ENCODE assay signal across 29 cellular contexts in the genomic region with DNA sequence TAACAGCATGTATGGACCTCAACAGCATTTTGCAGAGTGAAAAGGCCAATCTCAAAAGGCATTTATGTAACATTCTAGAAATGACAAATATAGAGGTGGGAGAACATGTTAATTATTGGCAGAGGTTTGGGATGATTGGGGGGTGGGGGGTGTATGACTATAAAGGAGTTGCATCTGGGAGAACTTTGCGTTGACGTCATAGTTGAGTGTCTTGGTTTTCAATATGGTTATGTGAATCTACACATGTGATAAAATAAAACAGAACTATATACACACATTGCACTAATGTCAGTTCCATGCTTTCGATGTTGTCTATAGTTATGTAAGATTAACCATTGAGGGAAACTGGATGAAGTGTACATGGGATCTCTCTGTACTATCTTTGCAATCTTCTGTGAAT.
A peak's percentile ranks its signal among the peaks of the same experiment; 100 is the strongest.
DNase-seq lines count a peak whose midpoint lies in the region; ATAC-seq, FAIRE-seq and TF ChIP-seq lines count a peak whose summit lies in the region.
"Had no signal": no experiment of that assay in that cellular context is flagged by ENCODE, and none has a peak within 500 bp of the region (broad histone marks: within the 10 kb centered on the region; RNA-seq: fewer than 3 reads in every experiment).

No MANE protein-coding gene starts in this region.

- H3K27ac ChIP-seq in HepG2 (ENCODE audit: extremely low read length, insufficient read depth, low read length) (no peak overlapping the region), right lobe of liver (no peak overlapping the region)
- H3K27ac ChIP-seq: 22Rv1; A549; BLaER1; BLaER1 treated with 17β-estradiol and CSF1 and Interleukin-3, amounts not matched to agents 10 nM and 100 nM; C4-2B had no signal

- TF ChIP-seq POLR2A in HepG2 (IDR thresholded peaks at IDR 0.05; ENCODE audit: insufficient read depth in 1 of 2, low read depth in 2 of 2, low read length in 2 of 2) (no peak), right lobe of liver (IDR thresholded peaks at IDR 0.05) (no peak)

- no peaks in the 10 kb centered on the region for H3K4me1 ChIP-seq in HepG2 (ENCODE audit: insufficient read depth, low read length)
- H3K4me1 ChIP-seq in right lobe of liver, result no peaks in the 10 kb centered on the region
- H3K4me1 ChIP-seq: A549, BE2C, BLaER1, Caco-2 had no signal

- no peak for TF ChIP-seq CTCF in HepG2 (CRISPR knock-in tag; IDR thresholded peaks at IDR 0.05)
- TF ChIP-seq CTCF in right lobe of liver (IDR thresholded peaks at IDR 0.05), result no peak

- CTCF ChIA-PET in HepG2 (lab: Yijun Ruan, JAX; ENCODE audit: low intra/inter-chr PET ratio, low total read pairs), result no interaction called here

- BruUV-seq in HepG2 (replicated peaks; lab: Mats Ljungman, UMichigan), result no TSS peak

- no peaks in the 10 kb centered on the region for H4K20me1 ChIP-seq in HepG2 (ENCODE audit: insufficient read depth, low read length)
- H4K20me1 ChIP-seq: BLaER1; BLaER1 treated with 17β-estradiol and CSF1 and Interleukin-3, amounts not matched to agents 10 nM and 100 nM had no signal

- POLR2A ChIA-PET in HepG2 (lab: Yijun Ruan, JAX), result no interaction called here

- no peak for FAIRE-seq in HepG2 (lab: Jason Lieb, UNC)
- FAIRE-seq: A204.1, A549, D721Med had no signal

- no peak for TF ChIP-seq EP300 in HepG2 (IDR thresholded peaks at IDR 0.05; ENCODE audit: low read depth in 2 of 2, low read length in 2 of 2)
- no peak for TF ChIP-seq EP300 in HepG2 (CRISPR knock-in tag; IDR thresholded peaks at IDR 0.05; ENCODE audit: borderline replicate concordance)

- no peak for TF ChIP-seq RAD21 in HepG2 (CRISPR knock-in tag; IDR thresholded peaks at IDR 0.05)

- H3K36me3 ChIP-seq in HepG2 (replicated peaks in 1 of 2; ENCODE audit: control insufficient read depth in 1 of 2, insufficient read depth in 2 of 2, low read length in 2 of 2) (no peaks in the 10 kb centered on the region), right lobe of liver (no peaks in the 10 kb centered on the region)
- H3K36me3 ChIP-seq: BE2C; BLaER1; BLaER1 treated with 17β-estradiol and CSF1 and Interleukin-3, amounts not matched to agents 10 nM and 100 nM had no signal

- no peak overlapping the region for H3K4me3 ChIP-seq in HepG2 (replicated peaks in 1 of 3; ENCODE audit: insufficient read depth in 1 of 3, low read depth in 2 of 3, low read length in 3 of 3)
- H3K4me3 ChIP-seq in right lobe of liver, result no peak overlapping the region
- H3K4me3 ChIP-seq: A549; BLaER1; BLaER1 treated with 17β-estradiol and CSF1 and Interleukin-3, amounts not matched to agents 10 nM and 100 nM had no signal

- no peaks in the 10 kb centered on the region for H3K9me3 ChIP-seq in HepG2 (ENCODE audit: low read length)
- no peaks in the 10 kb centered on the region for H3K9me3 ChIP-seq in right lobe of liver
- H3K9me3 ChIP-seq: A549; BE2C; BLaER1; BLaER1 treated with 17β-estradiol and CSF1 and Interleukin-3, amounts not matched to agents 10 nM and 100 nM; Caco-2 had no signal

- no peak overlapping the region for H3K9ac ChIP-seq in HepG2 (ENCODE audit: insufficient read depth, low read depth, low read length)
- H3K9ac ChIP-seq: BLaER1; BLaER1 treated with 17β-estradiol and CSF1 and Interleukin-3, amounts not matched to agents 10 nM and 100 nM had no signal

- ATAC-seq in HepG2 (no peak), right lobe of liver (no peak)
- ATAC-seq: A549; CD8-positive, alpha-beta T cell had no signal

- H2AFZ ChIP-seq in HepG2 (ENCODE audit: low read length), result no peak overlapping the region

- H3K27me3 ChIP-seq in HepG2 (ENCODE audit: control insufficient read depth in 1 of 2, insufficient read depth in 2 of 2, low read length in 2 of 2) (no peaks in the 10 kb centered on the region), right lobe of liver (no peaks in the 10 kb centered on the region)
- H3K27me3 ChIP-seq: BE2C; BLaER1; BLaER1 treated with 17β-estradiol and CSF1 and Interleukin-3, amounts not matched to agents 10 nM and 100 nM had no signal

- WGBS in HepG2 (ENCODE audit: low lambda C conversion rate), result 16% methylated on average over 3 of the region's 3 CpGs
- 82% methylated on average over 3 of the region's 3 CpGs for WGBS in right lobe of liver (ENCODE audit: insufficient coverage, low coverage, low lambda C conversion rate, missing lambda C conversion rate)

- H3K4me2 ChIP-seq in HepG2 (ENCODE audit: low read depth, low read length), result no peak overlapping the region
- H3K4me2 ChIP-seq: A549; BLaER1; BLaER1 treated with 17β-estradiol and CSF1 and Interleukin-3, amounts not matched to agents 10 nM and 100 nM had no signal

- DNase-seq in HepG2 (ENCODE audit: low spot score), result no peak
- DNase-seq in right lobe of liver, result no peak
- DNase-seq: 8988T; ACHN; AML-193; BE2C; C1 segment of cervical spinal cord; Caco-2; Calu3; CD4-positive, alpha-beta memory T cell; CD4-positive, alpha-beta T cell; CD4-positive, CD25-positive, alpha-beta regulatory T cell; CD8-positive, alpha-beta memory T cell; CD8-positive, alpha-beta T cell; COR-L47; DMS 273 treated with DMSO at 0.1 percent for 48 hours; DMS153; DMS53; DMS79; DMS79 treated with DMSO at 0.1 percent for 48 hours; DND-41; EL had no signal

- intact Hi-C loops in HepG2 (cut with micrococcal nuclease; ENCODE audit: unreplicated experiment), result no loop called here
- intact Hi-C loops in right lobe of liver (cut with DNase I), result no loop called here

- in situ Hi-C loops in HepG2 (cut with HindIII; ENCODE audit: extremely low pct_ligation_motif_present, low pct_unique_long_range_greater_than_20kb), result no loop called here

- H3K79me2 ChIP-seq in HepG2 (ENCODE audit: insufficient read depth, low read length), result no peaks in the 10 kb centered on the region

TF ChIP-seq in HepG2, 621 proteins besides CTCF, POLR2A, EP300 and RAD21:
- TF ChIP-seq CREB1 (IDR thresholded peaks at IDR 0.05) (peak; percentile 78), CREB1 (CRISPR knock-in tag; IDR thresholded peaks at IDR 0.05) (no peak), ATF7 (IDR thresholded peaks at IDR 0.05) (peak; percentile 84), ATF7 (CRISPR knock-in tag; IDR thresholded peaks at IDR 0.05) (no peak)
- TF ChIP-seq, protein P1, sequence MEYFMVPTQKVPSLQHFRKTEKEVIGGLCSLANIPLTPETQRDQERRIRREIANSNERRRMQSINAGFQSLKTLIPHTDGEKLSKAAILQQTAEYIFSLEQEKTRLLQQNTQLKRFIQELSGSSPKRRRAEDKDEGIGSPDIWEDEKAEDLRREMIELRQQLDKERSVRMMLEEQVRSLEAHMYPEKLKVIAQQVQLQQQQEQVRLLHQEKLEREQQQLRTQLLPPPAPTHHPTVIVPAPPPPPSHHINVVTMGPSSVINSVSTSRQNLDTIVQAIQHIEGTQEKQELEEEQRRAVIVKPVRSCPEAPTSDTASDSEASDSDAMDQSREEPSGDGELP (IDR thresholded peaks at IDR 0.05; ENCODE audit: borderline replicate concordance, low read depth), result no peak
